Comparison of ENCODE assay signal across 19 cellular contexts in the genomic region with DNA sequence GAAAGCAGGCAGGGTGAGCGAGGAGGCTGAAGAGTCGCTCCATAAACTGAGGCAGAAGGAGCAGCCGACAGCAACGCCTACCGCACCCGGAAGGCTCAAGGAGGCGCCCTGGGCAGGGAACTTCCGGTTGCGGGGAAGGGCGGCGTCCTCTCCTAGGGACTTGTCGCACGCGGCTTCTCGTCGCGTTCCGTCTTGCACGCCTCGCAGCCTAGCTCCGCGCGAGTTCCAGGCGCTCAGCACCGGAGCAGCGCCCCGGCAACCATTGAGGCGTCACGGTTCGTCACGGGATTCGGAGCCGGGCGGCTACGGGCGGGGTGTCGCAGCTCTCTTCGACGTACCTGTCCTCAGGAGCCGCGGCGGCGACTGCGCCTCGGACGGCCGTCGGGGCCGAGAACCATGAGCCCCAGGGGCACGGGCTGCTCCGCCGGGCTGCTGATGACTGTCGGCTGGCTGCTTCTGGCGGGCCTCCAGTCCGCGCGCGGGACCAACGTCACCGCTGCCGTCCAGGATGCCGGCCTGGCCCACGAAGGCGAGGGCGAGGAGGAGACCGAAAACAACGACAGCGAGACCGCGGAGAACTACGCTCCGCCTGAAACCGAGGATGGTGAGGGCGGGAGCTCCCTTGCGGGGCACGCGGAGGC. TPM values are rescaled to one million over a fixed set of nuclear protein-coding genes. Genes with fewer than 3 reads are reported as not detected.
DNase-seq lines count a peak whose midpoint lies in the region; ATAC-seq and TF ChIP-seq lines count a peak whose summit lies in the region.
"Had no signal": no experiment of that assay in that cellular context is flagged by ENCODE, and none has a peak within 500 bp of the region (broad histone marks: within the 10 kb centered on the region; RNA-seq: fewer than 3 reads in every experiment).

A gene with protein sequence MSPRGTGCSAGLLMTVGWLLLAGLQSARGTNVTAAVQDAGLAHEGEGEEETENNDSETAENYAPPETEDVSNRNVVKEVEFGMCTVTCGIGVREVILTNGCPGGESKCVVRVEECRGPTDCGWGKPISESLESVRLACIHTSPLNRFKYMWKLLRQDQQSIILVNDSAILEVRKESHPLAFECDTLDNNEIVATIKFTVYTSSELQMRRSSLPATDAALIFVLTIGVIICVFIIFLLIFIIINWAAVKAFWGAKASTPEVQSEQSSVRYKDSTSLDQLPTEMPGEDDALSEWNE (plus strand): TSS at position 332 of the 641 bp plus-strand sequence. CDS start 65 bp downstream, at position 397.

- H3K36me3 ChIP-seq in OCI-LY7 (ENCODE audit: insufficient read depth, low read length) (no peaks in the 10 kb centered on the region), spleen (no peaks in the 10 kb centered on the region)
- H3K36me3 ChIP-seq: MG63 had no signal

- H3K27ac ChIP-seq in OCI-LY7 (ENCODE audit: low read depth, low read length, poor library complexity, severe bottlenecking) (no peak within 1 kb of the TSS), spleen (no peak within 1 kb of the TSS)
- H3K27ac ChIP-seq: C4-2B, HL-60 had no signal

- H3K4me3 ChIP-seq in OCI-LY7 (ENCODE audit: low read depth, low read length, poor library complexity, severe bottlenecking): no peak within 1 kb of the TSS
- no peak within 1 kb of the TSS for H3K4me3 ChIP-seq in spleen
- H3K4me3 ChIP-seq: MG63 had no signal

- H2AFZ ChIP-seq in OCI-LY7 (ENCODE audit: low read length): peak within 1 kb of the TSS; percentile 47; the same call in 1 of the 2 replicates

- no peak for ATAC-seq in HG02981 (IDR thresholded peaks at IDR 0.05; ENCODE audit: unreplicated experiment)

- H3K9me3 ChIP-seq in OCI-LY7 (ENCODE audit: low read length) (no peaks in the 10 kb centered on the region), spleen (peaks cover 0 to 14% (median 0%) of the 10 kb centered on the region in 8 donors)
- H3K9me3 ChIP-seq: MG63 had no signal

- peak; percentile 4 for DNase-seq in activated naive CD4-positive, alpha-beta T cell treated with anti-CD3 and anti-CD28 coated beads for 36 hours
- no peak for DNase-seq in activated naive CD4-positive, alpha-beta T cell (lab: John Stamatoyannopoulos, UW)
- DNase-seq in OCI-LY7 (ENCODE audit: low spot score) (no peak), left kidney (ENCODE audit: low read depth, low spot score) (peak; percentile 17), spleen (peak; percentile 58), MV-4-11 (lab: John Stamatoyannopoulos, UW) (no peak), NCI-H2029 (lab: John Stamatoyannopoulos, UW) (no peak)
- DNase-seq: KG1, MG63, NCI-H1105, NCI-H187, NCI-H2171, NCI-H446 treated with DMSO at 0.1 percent for 48 hours, NCI-H82, SIG-M5 had no signal

- H3K9me3 Mint-ChIP-seq in activated naive CD4-positive, alpha-beta T cell treated with anti-CD3 and anti-CD28 coated beads for 36 hours: no peaks in the 10 kb centered on the region

- peaks cover 25% of the 10 kb centered on the region for H3K27me3 Mint-ChIP-seq in activated naive CD4-positive, alpha-beta T cell treated with anti-CD3 and anti-CD28 coated beads for 36 hours (ENCODE audit: low read depth)

- no peak within 1 kb of the TSS for H3K27ac Mint-ChIP-seq in activated naive CD4-positive, alpha-beta T cell treated with anti-CD3 and anti-CD28 coated beads for 36 hours

- intact Hi-C loops in activated naive CD4-positive, alpha-beta T cell treated with anti-CD3 and anti-CD28 coated beads for 36 hours (cut with micrococcal nuclease): no loop called here
- intact Hi-C loops in OCI-LY7 (cut with micrococcal nuclease; ENCODE audit: unreplicated experiment) (no loop called here), spleen (cut with DNase I; ENCODE audit: low total_unique reads) (no loop called here)

- H3K4me3 Mint-ChIP-seq in activated naive CD4-positive, alpha-beta T cell treated with anti-CD3 and anti-CD28 coated beads for 36 hours: no peak within 1 kb of the TSS

- TF ChIP-seq CTCF in OCI-LY7 (conservative IDR thresholded peaks at IDR 0.05; ENCODE audit: low read length) (no peak), spleen (IDR thresholded peaks at IDR 0.05 in 8 of 11, conservative IDR thresholded peaks at IDR 0.05 in 3 of 11) (no peak)

- no TSS peak for BruUV-seq in OCI-LY7 (replicated peaks; lab: Mats Ljungman, UMichigan)

- no peaks in the 10 kb centered on the region for H3K36me3 Mint-ChIP-seq in activated naive CD4-positive, alpha-beta T cell treated with anti-CD3 and anti-CD28 coated beads for 36 hours (ENCODE audit: low read depth)

- H4K20me1 ChIP-seq in OCI-LY7 (ENCODE audit: insufficient read depth, low read length): no peaks in the 10 kb centered on the region

- H3K4me2 ChIP-seq in OCI-LY7 (ENCODE audit: low read length): no peak within 1 kb of the TSS

- WGBS in spleen, 5 donors: 61 to 85% (median 68%) methylated on average over 76 to 77 of the region's 77 CpGs

- peaks cover 0 to 11% (median 7%) of the 10 kb centered on the region in 7 donors for H3K27me3 ChIP-seq in spleen (replicated peaks in 1 of 7)
- H3K27me3 ChIP-seq: MG63 had no signal

- POLR2A ChIA-PET in OCI-LY7 (lab: Charles Lee): no interaction called here

- CTCF ChIA-PET in activated naive CD4-positive, alpha-beta T cell treated with anti-CD3 and anti-CD28 coated beads for 36 hours (lab: Charles Lee): no interaction called here
- CTCF ChIA-PET in OCI-LY7 (lab: Charles Lee; ENCODE audit: unreplicated experiment): no interaction called here

- H3K4me1 Mint-ChIP-seq in activated naive CD4-positive, alpha-beta T cell treated with anti-CD3 and anti-CD28 coated beads for 36 hours (ENCODE audit: low read depth): no peaks in the 10 kb centered on the region

- no peak for TF ChIP-seq POLR2A in spleen (IDR thresholded peaks at IDR 0.05)

- H3K79me2 ChIP-seq in OCI-LY7 (ENCODE audit: insufficient read depth, low read depth, low read length): no peaks in the 10 kb centered on the region

- H3K4me1 ChIP-seq in OCI-LY7 (ENCODE audit: insufficient read depth, low read length, poor library complexity, severe bottlenecking) (no peaks in the 10 kb centered on the region), spleen (no peaks in the 10 kb centered on the region)

- H3K9me2 ChIP-seq in OCI-LY7 (ENCODE audit: insufficient read depth, low read length): no peaks in the 10 kb centered on the region

RNA-seq across cellular contexts. Expression of the gene that starts here (rescaled TPM):
- not detected for total RNA-seq in activated naive CD4-positive, alpha-beta T cell treated with anti-CD3 and anti-CD28 coated beads for 36 hours
- total RNA-seq in OCI-LY7 (2014; rRNA removed; shearing (Covaris generic)): not detected in 2 replicates
- total RNA-seq in OCI-LY7 (2022) (not detected in 2 replicates), spleen (not detected)
- not detected for polyA plus RNA-seq in spleen
- total RNA-seq: A172 had no signal

Comparison
In these comparisons a context has a peak if more than half of its experiments do, and no peak if none do; other contexts are left out.
1. Peak in DNase-seq in activated naive CD4-positive, alpha-beta T cell treated with anti-CD3 and anti-CD28 coated beads for 36 hours; RNA of the gene not detected or under 1 TPM.
2. Peak in DNase-seq in spleen; RNA of the gene not detected or under 1 TPM.